1 cellular context compared by ENCODE assay signal in genomic region chr5:36939969-36940858, GRCh38.
TF ChIP-seq lines count a peak whose summit lies in the region.

No MANE protein-coding gene starts in this region.

TF ChIP-seq in GM23338, 12 proteins besides CTCF, POLR2A, EP300 and RAD21 (continued from another document):
- no peak for TF ChIP-seq JUNB (IDR thresholded peaks at IDR 0.05; ENCODE audit: unreplicated experiment)
- TF ChIP-seq, protein P1, sequence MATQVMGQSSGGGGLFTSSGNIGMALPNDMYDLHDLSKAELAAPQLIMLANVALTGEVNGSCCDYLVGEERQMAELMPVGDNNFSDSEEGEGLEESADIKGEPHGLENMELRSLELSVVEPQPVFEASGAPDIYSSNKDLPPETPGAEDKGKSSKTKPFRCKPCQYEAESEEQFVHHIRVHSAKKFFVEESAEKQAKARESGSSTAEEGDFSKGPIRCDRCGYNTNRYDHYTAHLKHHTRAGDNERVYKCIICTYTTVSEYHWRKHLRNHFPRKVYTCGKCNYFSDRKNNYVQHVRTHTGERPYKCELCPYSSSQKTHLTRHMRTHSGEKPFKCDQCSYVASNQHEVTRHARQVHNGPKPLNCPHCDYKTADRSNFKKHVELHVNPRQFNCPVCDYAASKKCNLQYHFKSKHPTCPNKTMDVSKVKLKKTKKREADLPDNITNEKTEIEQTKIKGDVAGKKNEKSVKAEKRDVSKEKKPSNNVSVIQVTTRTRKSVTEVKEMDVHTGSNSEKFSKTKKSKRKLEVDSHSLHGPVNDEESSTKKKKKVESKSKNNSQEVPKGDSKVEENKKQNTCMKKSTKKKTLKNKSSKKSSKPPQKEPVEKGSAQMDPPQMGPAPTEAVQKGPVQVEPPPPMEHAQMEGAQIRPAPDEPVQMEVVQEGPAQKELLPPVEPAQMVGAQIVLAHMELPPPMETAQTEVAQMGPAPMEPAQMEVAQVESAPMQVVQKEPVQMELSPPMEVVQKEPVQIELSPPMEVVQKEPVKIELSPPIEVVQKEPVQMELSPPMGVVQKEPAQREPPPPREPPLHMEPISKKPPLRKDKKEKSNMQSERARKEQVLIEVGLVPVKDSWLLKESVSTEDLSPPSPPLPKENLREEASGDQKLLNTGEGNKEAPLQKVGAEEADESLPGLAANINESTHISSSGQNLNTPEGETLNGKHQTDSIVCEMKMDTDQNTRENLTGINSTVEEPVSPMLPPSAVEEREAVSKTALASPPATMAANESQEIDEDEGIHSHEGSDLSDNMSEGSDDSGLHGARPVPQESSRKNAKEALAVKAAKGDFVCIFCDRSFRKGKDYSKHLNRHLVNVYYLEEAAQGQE (IDR thresholded peaks at IDR 0.05; ENCODE audit: unreplicated experiment) = no peak
- no peak for TF ChIP-seq ZNF114 (CRISPR knock-in tag; IDR thresholded peaks at IDR 0.05)
- TF ChIP-seq EZH2phosphoT487 (IDR thresholded peaks at IDR 0.05; ENCODE audit: unreplicated experiment) = no peak
- no peak for TF ChIP-seq POLR2AphosphoS5 (IDR thresholded peaks at IDR 0.05; ENCODE audit: low read depth)
